2 cellular contexts compared by ENCODE assay signal in the genomic region with DNA sequence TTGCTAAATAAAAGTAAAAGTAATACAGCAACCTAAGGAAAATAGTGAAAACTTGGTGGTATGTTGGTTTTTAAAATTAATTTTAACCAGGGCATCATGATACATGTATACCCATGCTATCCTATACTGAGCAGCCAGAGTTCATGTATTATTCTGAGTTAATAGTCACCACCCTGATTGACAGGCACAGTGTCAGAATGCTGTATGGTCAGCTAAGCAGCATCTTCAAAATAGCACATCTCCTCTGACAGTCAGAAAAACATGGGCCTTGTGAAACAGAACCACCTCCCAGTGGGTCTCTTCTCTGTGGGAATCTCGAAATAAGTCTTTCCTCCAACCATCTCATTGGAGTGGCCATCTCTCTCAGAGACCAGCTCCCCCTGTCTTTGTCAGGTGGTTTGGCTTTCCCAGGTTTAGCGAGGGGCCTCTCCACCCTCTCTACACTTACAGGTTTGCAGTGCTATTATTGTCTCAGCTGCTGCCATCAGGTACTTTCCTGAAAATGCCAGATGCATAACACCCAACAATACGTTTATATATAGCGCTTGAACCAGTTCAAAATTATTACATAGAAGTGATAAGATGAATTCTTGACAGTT.
TF ChIP-seq lines count a peak whose summit lies in the region.

No MANE protein-coding gene starts in this region.

TF ChIP-seq in WTC11, 78 proteins besides CTCF, POLR2A, EP300 and RAD21 (continued from another document):
- TF ChIP-seq, protein P1, sequence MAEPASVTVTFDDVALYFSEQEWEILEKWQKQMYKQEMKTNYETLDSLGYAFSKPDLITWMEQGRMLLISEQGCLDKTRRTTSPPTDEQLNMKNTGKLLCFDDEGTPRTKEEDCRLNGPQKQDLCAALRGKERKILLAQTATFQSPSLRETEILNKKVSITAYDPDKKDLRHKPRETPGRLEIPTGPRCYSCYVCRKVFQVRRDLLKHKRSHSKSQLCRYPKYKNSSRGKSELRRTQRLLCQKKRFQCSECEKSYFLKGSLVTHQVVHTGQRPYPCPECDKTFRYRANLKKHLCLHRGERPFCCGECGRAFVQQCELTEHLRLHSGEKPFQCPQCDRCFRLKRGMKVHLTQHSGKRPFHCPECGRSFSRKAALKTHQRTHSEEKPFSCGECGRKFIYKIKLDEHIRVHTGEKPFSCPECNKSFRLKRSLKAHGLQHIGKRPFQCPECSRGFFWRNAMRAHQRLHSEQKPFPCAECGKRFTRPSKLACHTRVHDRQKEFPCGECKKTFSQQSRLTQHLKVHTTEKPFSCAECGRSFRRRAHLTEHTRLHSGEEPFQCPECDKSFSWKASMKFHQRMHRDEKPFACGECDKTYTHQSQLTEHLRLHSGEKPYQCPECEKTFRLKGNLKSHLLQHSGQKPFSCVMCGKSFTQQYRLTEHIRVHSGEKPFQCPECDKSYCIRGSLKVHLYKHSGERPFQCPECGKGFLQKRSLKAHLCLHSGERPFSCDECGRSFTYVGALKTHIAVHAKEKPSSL (CRISPR knock-in tag; conservative IDR thresholded peaks at IDR 0.05): no peak
- TF ChIP-seq, protein P2, sequence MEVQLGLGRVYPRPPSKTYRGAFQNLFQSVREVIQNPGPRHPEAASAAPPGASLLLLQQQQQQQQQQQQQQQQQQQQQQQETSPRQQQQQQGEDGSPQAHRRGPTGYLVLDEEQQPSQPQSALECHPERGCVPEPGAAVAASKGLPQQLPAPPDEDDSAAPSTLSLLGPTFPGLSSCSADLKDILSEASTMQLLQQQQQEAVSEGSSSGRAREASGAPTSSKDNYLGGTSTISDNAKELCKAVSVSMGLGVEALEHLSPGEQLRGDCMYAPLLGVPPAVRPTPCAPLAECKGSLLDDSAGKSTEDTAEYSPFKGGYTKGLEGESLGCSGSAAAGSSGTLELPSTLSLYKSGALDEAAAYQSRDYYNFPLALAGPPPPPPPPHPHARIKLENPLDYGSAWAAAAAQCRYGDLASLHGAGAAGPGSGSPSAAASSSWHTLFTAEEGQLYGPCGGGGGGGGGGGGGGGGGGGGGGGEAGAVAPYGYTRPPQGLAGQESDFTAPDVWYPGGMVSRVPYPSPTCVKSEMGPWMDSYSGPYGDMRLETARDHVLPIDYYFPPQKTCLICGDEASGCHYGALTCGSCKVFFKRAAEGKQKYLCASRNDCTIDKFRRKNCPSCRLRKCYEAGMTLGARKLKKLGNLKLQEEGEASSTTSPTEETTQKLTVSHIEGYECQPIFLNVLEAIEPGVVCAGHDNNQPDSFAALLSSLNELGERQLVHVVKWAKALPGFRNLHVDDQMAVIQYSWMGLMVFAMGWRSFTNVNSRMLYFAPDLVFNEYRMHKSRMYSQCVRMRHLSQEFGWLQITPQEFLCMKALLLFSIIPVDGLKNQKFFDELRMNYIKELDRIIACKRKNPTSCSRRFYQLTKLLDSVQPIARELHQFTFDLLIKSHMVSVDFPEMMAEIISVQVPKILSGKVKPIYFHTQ (CRISPR knock-in tag; IDR thresholded peaks at IDR 0.05): no peak
- TF ChIP-seq, protein P3, sequence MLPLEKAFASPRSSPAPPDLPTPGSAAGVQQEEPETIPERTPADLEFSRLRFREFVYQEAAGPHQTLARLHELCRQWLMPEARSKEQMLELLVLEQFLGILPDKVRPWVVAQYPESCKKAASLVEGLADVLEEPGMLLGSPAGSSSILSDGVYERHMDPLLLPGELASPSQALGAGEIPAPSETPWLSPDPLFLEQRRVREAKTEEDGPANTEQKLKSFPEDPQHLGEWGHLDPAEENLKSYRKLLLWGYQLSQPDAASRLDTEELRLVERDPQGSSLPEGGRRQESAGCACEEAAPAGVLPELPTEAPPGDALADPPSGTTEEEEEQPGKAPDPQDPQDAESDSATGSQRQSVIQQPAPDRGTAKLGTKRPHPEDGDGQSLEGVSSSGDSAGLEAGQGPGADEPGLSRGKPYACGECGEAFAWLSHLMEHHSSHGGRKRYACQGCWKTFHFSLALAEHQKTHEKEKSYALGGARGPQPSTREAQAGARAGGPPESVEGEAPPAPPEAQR (CRISPR knock-in tag; IDR thresholded peaks at IDR 0.05): no peak
- TF ChIP-seq JUN (CRISPR knock-in tag; IDR thresholded peaks at IDR 0.05): no peak
- no peak for TF ChIP-seq SP1 (CRISPR knock-in tag; conservative IDR thresholded peaks at IDR 0.05)

TF ChIP-seq in SK-N-SH treated with all-trans-retinoic acid at 6 μM for 48 hours, 23 proteins besides CTCF, POLR2A, EP300 and RAD21 (continued from another document):
- TF ChIP-seq TSHZ2 (CRISPR knock-in tag; IDR thresholded peaks at IDR 0.05): no peak
- TF ChIP-seq, protein P4, sequence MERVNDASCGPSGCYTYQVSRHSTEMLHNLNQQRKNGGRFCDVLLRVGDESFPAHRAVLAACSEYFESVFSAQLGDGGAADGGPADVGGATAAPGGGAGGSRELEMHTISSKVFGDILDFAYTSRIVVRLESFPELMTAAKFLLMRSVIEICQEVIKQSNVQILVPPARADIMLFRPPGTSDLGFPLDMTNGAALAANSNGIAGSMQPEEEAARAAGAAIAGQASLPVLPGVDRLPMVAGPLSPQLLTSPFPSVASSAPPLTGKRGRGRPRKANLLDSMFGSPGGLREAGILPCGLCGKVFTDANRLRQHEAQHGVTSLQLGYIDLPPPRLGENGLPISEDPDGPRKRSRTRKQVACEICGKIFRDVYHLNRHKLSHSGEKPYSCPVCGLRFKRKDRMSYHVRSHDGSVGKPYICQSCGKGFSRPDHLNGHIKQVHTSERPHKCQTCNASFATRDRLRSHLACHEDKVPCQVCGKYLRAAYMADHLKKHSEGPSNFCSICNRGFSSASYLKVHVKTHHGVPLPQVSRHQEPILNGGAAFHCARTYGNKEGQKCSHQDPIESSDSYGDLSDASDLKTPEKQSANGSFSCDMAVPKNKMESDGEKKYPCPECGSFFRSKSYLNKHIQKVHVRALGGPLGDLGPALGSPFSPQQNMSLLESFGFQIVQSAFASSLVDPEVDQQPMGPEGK (CRISPR knock-in tag; IDR thresholded peaks at IDR 0.05; ENCODE audit: borderline replicate concordance): no peak
- TF ChIP-seq ZNF8 (CRISPR knock-in tag; IDR thresholded peaks at IDR 0.05): no peak
- no peak for TF ChIP-seq BACH2 (CRISPR knock-in tag; IDR thresholded peaks at IDR 0.05; ENCODE audit: borderline replicate concordance)
- no peak for TF ChIP-seq SNAI2 (CRISPR knock-in tag; IDR thresholded peaks at IDR 0.05)
- no peak for TF ChIP-seq GLIS3 (CRISPR knock-in tag; IDR thresholded peaks at IDR 0.05)
- TF ChIP-seq ARNTL (CRISPR knock-in tag; IDR thresholded peaks at IDR 0.05; ENCODE audit: borderline replicate concordance, low read depth): no peak
- no peak for TF ChIP-seq ISL1 (CRISPR knock-in tag; IDR thresholded peaks at IDR 0.05)
TF ChIP-seq in SK-N-SH treated with all-trans-retinoic acid at 6 μM for 48 hours: peak in this region for 0.
